ENCODE assay signal across 10 cellular contexts in genomic region chr12:49762468-49762847, GRCh38. TPM values are rescaled to one million over a fixed set of nuclear protein-coding genes. Genes with fewer than 3 reads are reported as not detected.
DNase-seq lines count a peak whose midpoint lies in the region; ATAC-seq and TF ChIP-seq lines count a peak whose summit lies in the region.
"Had no signal": no experiment of that assay in that cellular context is flagged by ENCODE, and none has a peak within 500 bp of the region (broad histone marks: within the 10 kb centered on the region; RNA-seq: fewer than 3 reads in every experiment).

No MANE protein-coding gene starts in this region.

- no peak for TF ChIP-seq CTCF in activated CD8-positive, alpha-beta T cell treated with anti-CD3 and anti-CD28 coated beads for 36 hours (IDR thresholded peaks at IDR 0.05)

- H3K27ac Mint-ChIP-seq in CD8-positive, alpha-beta memory T cell = peak overlapping the region; percentile 78 to 93 (median 89)
- peak overlapping the region; percentile 86 for H3K27ac Mint-ChIP-seq in activated CD8-positive, alpha-beta T cell treated with anti-CD3 and anti-CD28 coated beads for 36 hours
- peak overlapping the region; percentile 33 for H3K27ac Mint-ChIP-seq in memory B cell

- no peaks in the 10 kb centered on the region for H3K27me3 ChIP-seq in BLaER1 treated with 17β-estradiol and CSF1 and Interleukin-3, amounts not matched to agents 10 nM and 100 nM
- no peaks in the 10 kb centered on the region for H3K27me3 ChIP-seq in CD8-positive, alpha-beta memory T cell (ENCODE audit: insufficient read depth, low read length, poor library complexity, severe bottlenecking)
- H3K27me3 ChIP-seq: heart left ventricle, testis had no signal

- peaks cover 48 to 56% (median 55%) of the 10 kb centered on the region in 3 donors for H3K4me1 Mint-ChIP-seq in CD8-positive, alpha-beta memory T cell
- peaks cover 66% of the 10 kb centered on the region for H3K4me1 Mint-ChIP-seq in activated CD8-positive, alpha-beta T cell treated with anti-CD3 and anti-CD28 coated beads for 36 hours (ENCODE audit: low read depth)
- H3K4me1 Mint-ChIP-seq in memory B cell = peaks cover 12% of the 10 kb centered on the region
- H3K4me1 Mint-ChIP-seq: nephron progenitor cell had no signal

- peak overlapping the region in 5 of 11 experiments; percentile 17 to 31 (median 21); a peak in 5 of 22 replicates for H3K27ac ChIP-seq in BLaER1 treated with 17β-estradiol and CSF1 and Interleukin-3, amounts not matched to agents 10 nM and 100 nM
- H3K27ac ChIP-seq in CD8-positive, alpha-beta memory T cell (ENCODE audit: low read depth, low read length) = no peak overlapping the region
- H3K27ac ChIP-seq: testis had no signal

- peak in 2 of 5 donors; percentile 18 to 23 for DNase-seq in CD8-positive, alpha-beta memory T cell
- DNase-seq in activated CD8-positive, alpha-beta T cell treated with anti-CD3 and anti-CD28 coated beads for 36 hours = peak; percentile 67
- no peak for DNase-seq in memory B cell (ENCODE audit: low spot score in 2 of 2)
- no peak for DNase-seq in kidney glomerular epithelial cell (lab: John Stamatoyannopoulos, UW)
- DNase-seq in NCI-H82 (lab: John Stamatoyannopoulos, UW) = no peak

- CTCF ChIA-PET in CD8-positive, alpha-beta memory T cell (lab: Charles Lee) = interaction anchor here (0.8 to 4.8 kb wide), 16 partner anchors 11 to 125 kb away, joined by 3 to 34 read pairs (median 5); partner anchors contain the start of gene TMBIM6
- CTCF ChIA-PET in activated CD8-positive, alpha-beta T cell treated with anti-CD3 and anti-CD28 coated beads for 36 hours (lab: Charles Lee) = interaction anchor here (0.6 to 9.6 kb wide), 31 partner anchors 9 to 231 kb away, joined by 3 to 104 read pairs (median 4); partner anchors contain the start of genes BCDIN3D, FMNL3, NCKAP5L and TMBIM6

- peaks cover 7 to 73% (median 31%) of the 10 kb centered on the region in 3 donors for H3K36me3 Mint-ChIP-seq in CD8-positive, alpha-beta memory T cell
- H3K36me3 Mint-ChIP-seq in activated CD8-positive, alpha-beta T cell treated with anti-CD3 and anti-CD28 coated beads for 36 hours (ENCODE audit: low read depth) = peaks cover 68% of the 10 kb centered on the region
- H3K36me3 Mint-ChIP-seq in memory B cell = peaks cover 32% of the 10 kb centered on the region

- ATAC-seq in activated CD8-positive, alpha-beta T cell treated with anti-CD3 and anti-CD28 coated beads for 36 hours = peak; percentile 51
- ATAC-seq in memory B cell (ENCODE audit: low read depth) = peak; percentile 30
- ATAC-seq in HG03520 (IDR thresholded peaks at IDR 0.05; ENCODE audit: unreplicated experiment) = no peak

- H3K9me3 ChIP-seq in BLaER1 treated with 17β-estradiol and CSF1 and Interleukin-3, amounts not matched to agents 10 nM and 100 nM (replicated peaks in 1 of 11) = no peaks in the 10 kb centered on the region
- no peaks in the 10 kb centered on the region for H3K9me3 ChIP-seq in CD8-positive, alpha-beta memory T cell (ENCODE audit: low read length)
- H3K9me3 ChIP-seq: heart left ventricle, testis had no signal

- peaks cover 16 to 91% (median 56%) of the 10 kb centered on the region in 11 experiments; a peak in 21 of 22 replicates for H4K20me1 ChIP-seq in BLaER1 treated with 17β-estradiol and CSF1 and Interleukin-3, amounts not matched to agents 10 nM and 100 nM

- peak overlapping the region in 1 of 11 experiments; percentile 15; a peak in 1 of 22 replicates for H3K9ac ChIP-seq in BLaER1 treated with 17β-estradiol and CSF1 and Interleukin-3, amounts not matched to agents 10 nM and 100 nM

- peaks cover 18 to 46% (median 37%) of the 10 kb centered on the region in 10 experiments for H3K4me1 ChIP-seq in BLaER1 treated with 17β-estradiol and CSF1 and Interleukin-3, amounts not matched to agents 10 nM and 100 nM
- peaks cover 37% of the 10 kb centered on the region for H3K4me1 ChIP-seq in CD8-positive, alpha-beta memory T cell (ENCODE audit: insufficient read depth, low read length)
- H3K4me1 ChIP-seq: testis had no signal

- H3K4me3 ChIP-seq in BLaER1 treated with 17β-estradiol and CSF1 and Interleukin-3, amounts not matched to agents 10 nM and 100 nM = no peak overlapping the region
- H3K4me3 ChIP-seq in CD8-positive, alpha-beta memory T cell (ENCODE audit: low read length) = no peak overlapping the region
- H3K4me3 ChIP-seq: heart left ventricle, testis had no signal

- peak overlapping the region in 3 of 7 donors; percentile 24 to 51 (median 49) for H3K4me3 Mint-ChIP-seq in CD8-positive, alpha-beta memory T cell
- peak overlapping the region; percentile 16 for H3K4me3 Mint-ChIP-seq in activated CD8-positive, alpha-beta T cell treated with anti-CD3 and anti-CD28 coated beads for 36 hours
- H3K4me3 Mint-ChIP-seq in memory B cell = no peak overlapping the region
- H3K4me3 Mint-ChIP-seq: nephron progenitor cell had no signal

- no peaks in the 10 kb centered on the region for H3K9me3 Mint-ChIP-seq in CD8-positive, alpha-beta memory T cell
- H3K9me3 Mint-ChIP-seq in activated CD8-positive, alpha-beta T cell treated with anti-CD3 and anti-CD28 coated beads for 36 hours = no peaks in the 10 kb centered on the region
- H3K9me3 Mint-ChIP-seq in memory B cell = no peaks in the 10 kb centered on the region
- H3K9me3 Mint-ChIP-seq: nephron progenitor cell had no signal

- intact Hi-C loops in activated CD8-positive, alpha-beta T cell treated with anti-CD3 and anti-CD28 coated beads for 36 hours (cut with micrococcal nuclease) = loop anchor here (2.0 kb wide), 2 partner anchors 14 to 22 kb away; partner anchors contain the start of gene TMBIM6

- H3K4me2 ChIP-seq in BLaER1 treated with 17β-estradiol and CSF1 and Interleukin-3, amounts not matched to agents 10 nM and 100 nM = peak overlapping the region; percentile 42 to 76 (median 69)

- POLR2A ChIA-PET in CD8-positive, alpha-beta memory T cell (lab: Charles Lee) = interaction anchor here (1.2 to 4.2 kb wide), 2 partner anchors 21 to 65 kb away, joined by 5 to 27 read pairs; partner anchors contain the start of genes NCKAP5L and TMBIM6
- POLR2A ChIA-PET in activated CD8-positive, alpha-beta T cell treated with anti-CD3 and anti-CD28 coated beads for 36 hours (lab: Charles Lee) = interaction anchor here (1.2 to 8.0 kb wide), 7 partner anchors 8 to 66 kb away, joined by 3 to 74 read pairs (median 9); partner anchors contain the start of genes NCKAP5L and TMBIM6

- H3K36me3 ChIP-seq in BLaER1 treated with 17β-estradiol and CSF1 and Interleukin-3, amounts not matched to agents 10 nM and 100 nM = peaks cover 82 to 91% (median 88%) of the 10 kb centered on the region in 11 experiments
- H3K36me3 ChIP-seq in CD8-positive, alpha-beta memory T cell (ENCODE audit: insufficient read depth, low read length) = peaks cover 52% of the 10 kb centered on the region

- H3K27me3 Mint-ChIP-seq in CD8-positive, alpha-beta memory T cell = no peaks in the 10 kb centered on the region
- no peaks in the 10 kb centered on the region for H3K27me3 Mint-ChIP-seq in activated CD8-positive, alpha-beta T cell treated with anti-CD3 and anti-CD28 coated beads for 36 hours
- no peaks in the 10 kb centered on the region for H3K27me3 Mint-ChIP-seq in memory B cell

RNA-seq across cellular contexts. Expression of gene TMBIM6, which starts 21.1 kb away (rescaled TPM):
- total RNA-seq in CD8-positive, alpha-beta memory T cell = 100 to 1,000 TPM; 443 to 449 TPM
- polyA plus RNA-seq in CD8-positive, alpha-beta memory T cell = 1,008 TPM
- total RNA-seq in activated CD8-positive, alpha-beta T cell treated with anti-CD3 and anti-CD28 coated beads for 36 hours = 100 to 1,000 TPM; 437 to 443 TPM

RNA-seq across cellular contexts. Expression of gene FMNL3, which starts 55.3 kb away (rescaled TPM):
- total RNA-seq in CD8-positive, alpha-beta memory T cell = 10 to 100 TPM; 35.8 to 36.7 TPM
- polyA plus RNA-seq in CD8-positive, alpha-beta memory T cell = 6.3 TPM
- 10 to 100 TPM; 22.8 to 23.5 TPM for total RNA-seq in activated CD8-positive, alpha-beta T cell treated with anti-CD3 and anti-CD28 coated beads for 36 hours

Comparison
In these comparisons a context has a peak if more than half of its experiments do, and no peak if none do; other contexts are left out.
1. H3K27ac Mint-ChIP-seq: peak in every context shown above with its lines; median percentile 89 in CD8-positive, alpha-beta memory T cell; 86 in activated CD8-positive, alpha-beta T cell treated with anti-CD3 and anti-CD28 coated beads for 36 hours; 33 in memory B cell.